In the genomic region with DNA sequence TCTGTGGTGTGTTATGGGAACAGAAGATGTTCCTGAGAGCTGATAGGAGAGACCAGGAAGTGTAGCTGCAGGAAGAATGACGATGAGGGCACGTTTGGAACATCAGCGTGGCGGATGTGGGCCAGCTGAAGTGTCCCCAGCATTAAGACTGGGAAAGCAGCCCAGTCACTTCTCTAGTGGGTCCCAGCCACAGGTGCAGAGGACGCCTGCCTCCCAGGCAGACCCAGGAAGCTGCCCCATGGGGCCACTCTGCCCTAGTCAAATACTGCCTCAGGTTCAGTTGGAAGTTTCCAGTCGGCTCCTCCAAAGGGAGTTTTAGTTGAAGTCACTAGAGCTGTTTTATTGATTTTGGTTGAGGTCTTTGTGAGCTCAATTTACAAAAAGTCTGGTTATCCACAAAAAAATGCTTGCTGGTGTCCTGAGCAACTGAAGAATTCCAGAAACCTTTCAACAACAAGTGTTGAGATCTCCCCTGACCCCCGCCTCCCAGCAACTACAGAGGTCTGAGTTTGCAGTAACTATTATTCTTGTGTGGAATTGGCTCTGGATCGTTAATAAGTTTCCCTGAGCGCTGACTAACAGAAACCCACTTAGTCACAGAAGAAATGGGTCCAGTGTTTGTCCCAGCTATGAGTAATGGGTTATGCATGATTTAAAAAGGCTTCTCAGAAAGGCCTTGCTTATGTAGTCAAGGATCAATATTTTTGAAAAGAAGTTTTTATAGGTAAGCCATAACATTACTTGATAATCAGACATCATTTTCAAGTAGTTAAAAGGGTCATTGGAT, we compare ENCODE assay signal across 8 cellular contexts.
DNase-seq lines count a peak whose midpoint lies in the region; ATAC-seq and TF ChIP-seq lines count a peak whose summit lies in the region.

No MANE protein-coding gene starts in this region.

- no peak for TF ChIP-seq RAD21 in SK-N-SH (IDR thresholded peaks at IDR 0.05; ENCODE audit: low read length)

- ATAC-seq in sciatic nerve, result peak; percentile 24
- no peak for ATAC-seq in HG02981 (IDR thresholded peaks at IDR 0.05; ENCODE audit: unreplicated experiment)
- ATAC-seq in activated T-cell treated with anti-CD3 and anti-CD28 coated beads, Interleukin-2, amount 50 U/mL, for 4 hours, result no peak
- no peak for ATAC-seq in HG02678 (IDR thresholded peaks at IDR 0.05; ENCODE audit: unreplicated experiment)

- no peak overlapping the region for H3K4me3 ChIP-seq in SK-N-SH (ENCODE audit: low read depth in 2 of 2, low read length in 1 of 2)

- H3K36me3 Mint-ChIP-seq in activated T-cell treated with anti-CD3 and anti-CD28 coated beads, Interleukin-2, amount 50 U/mL, for 4 hours (ENCODE audit: insufficient read depth), result peaks cover 15% of the 10 kb centered on the region

- WGBS in SK-N-SH (ENCODE audit: low lambda C conversion rate), result 44% methylated on average over 9 of the region's 9 CpGs

- peaks cover 43 to 53% of the 10 kb centered on the region in 2 experiments for H3K4me1 ChIP-seq in SK-N-SH (ENCODE audit: control insufficient read depth in 1 of 2, insufficient read depth in 2 of 2, low read depth in 1 of 2, low read length in 1 of 2)

- H2AFZ ChIP-seq in SK-N-SH (ENCODE audit: low read depth), result no peak overlapping the region

- H3K36me3 ChIP-seq in SK-N-SH (replicated peaks in 1 of 2; ENCODE audit: control insufficient read depth in 1 of 2, insufficient read depth in 2 of 2, low read length in 1 of 2), result peaks cover 42 to 68% of the 10 kb centered on the region in 2 experiments

- no peaks in the 10 kb centered on the region for H3K9me2 ChIP-seq in SK-N-SH

- no peaks in the 10 kb centered on the region for H3K9me3 Mint-ChIP-seq in activated T-cell treated with anti-CD3 and anti-CD28 coated beads, Interleukin-2, amount 50 U/mL, for 4 hours

- CTCF ChIA-PET in SK-N-SH (lab: Yijun Ruan, JAX), result interaction anchor here (0.7 to 3.5 kb wide), 9 partner anchors 10 to 342 kb away, joined by 3 to 17 read pairs (median 5); no protein-coding TSS in a partner anchor

- H4K20me1 ChIP-seq in SK-N-SH (ENCODE audit: insufficient read depth), result no peaks in the 10 kb centered on the region

- peak in 1 of 2 experiments; percentile 81; a peak in 1 of 4 replicates for TF ChIP-seq EP300 in SK-N-SH (IDR thresholded peaks at IDR 0.05; ENCODE audit: borderline replicate concordance in 1 of 2, low read depth in 1 of 2, low read length in 1 of 2)

- intact Hi-C loops in sciatic nerve (cut with DNase I), result no loop called here
- intact Hi-C loops in posterior cingulate gyrus (cut with DNase I), result no loop called here

- H3K27me3 Mint-ChIP-seq in activated T-cell treated with anti-CD3 and anti-CD28 coated beads, Interleukin-2, amount 50 U/mL, for 4 hours (ENCODE audit: low read depth), result no peaks in the 10 kb centered on the region

- no peaks in the 10 kb centered on the region for H3K27me3 ChIP-seq in SK-N-SH (ENCODE audit: insufficient read depth)

- no peaks in the 10 kb centered on the region for H3K9me3 ChIP-seq in SK-N-SH

- H3F3A ChIP-seq in SK-N-SH (replicated peaks; ENCODE audit: insufficient read depth), result peaks cover 39% of the 10 kb centered on the region

- no peak for TF ChIP-seq CTCF in SK-N-SH (IDR thresholded peaks at IDR 0.05)

- H3K9ac ChIP-seq in SK-N-SH, result peak overlapping the region; percentile 53

- peak overlapping the region; percentile 87 to 94 for H3K27ac ChIP-seq in SK-N-SH (ENCODE audit: low read depth in 2 of 2, low read length in 1 of 2)

- DNase-seq in DMS53 treated with DMSO at 0.1 percent for 48 hours (lab: John Stamatoyannopoulos, UW; ENCODE audit: unreplicated experiment), result peak; percentile 76
- no peak for DNase-seq in SK-N-SH
- peak; percentile 87 for DNase-seq in glomerular visceral epithelial cell (ENCODE audit: extremely low spot score)
- DNase-seq in sciatic nerve (ENCODE audit: low spot score), result no peak
- DNase-seq in posterior cingulate gyrus, result no peak
- DNase-seq in activated T-cell treated with anti-CD3 and anti-CD28 coated beads, Interleukin-2, amount 50 U/mL, for 4 hours, result no peak

- no peaks in the 10 kb centered on the region for H3K4me1 Mint-ChIP-seq in activated T-cell treated with anti-CD3 and anti-CD28 coated beads, Interleukin-2, amount 50 U/mL, for 4 hours (ENCODE audit: low read depth)

- POLR2A ChIA-PET in SK-N-SH (lab: Yijun Ruan, JAX), result no interaction called here

- H3K79me2 ChIP-seq in SK-N-SH (ENCODE audit: insufficient read depth), result peaks cover 93% of the 10 kb centered on the region

- H3K4me3 Mint-ChIP-seq in activated T-cell treated with anti-CD3 and anti-CD28 coated beads, Interleukin-2, amount 50 U/mL, for 4 hours, result no peak overlapping the region

- peak overlapping the region; percentile 65 for H3K4me2 ChIP-seq in SK-N-SH

TF ChIP-seq in SK-N-SH, 30 proteins besides CTCF, POLR2A, EP300 and RAD21:
- peak; percentile 81 for TF ChIP-seq PBX3 (IDR thresholded peaks at IDR 0.05)
- TF ChIP-seq IRF3 (IDR thresholded peaks at IDR 0.05; ENCODE audit: low read depth, low read length), result no peak
- TF ChIP-seq TAF1 (IDR thresholded peaks at IDR 0.05; ENCODE audit: borderline replicate concordance, low read depth, low read length), result no peak
- TF ChIP-seq USF2 (IDR thresholded peaks at IDR 0.05; ENCODE audit: borderline replicate concordance, low read depth, low read length), result no peak
- peak; percentile 57; the same call in 1 of the 2 replicates for TF ChIP-seq TEAD4 (IDR thresholded peaks at IDR 0.05; ENCODE audit: borderline replicate concordance, insufficient read depth)
- no peak; the same call in 1 of the 2 replicates for TF ChIP-seq POLR2AphosphoS5 (IDR thresholded peaks at IDR 0.05; ENCODE audit: low read depth, low read length)
- TF ChIP-seq, protein P1, sequence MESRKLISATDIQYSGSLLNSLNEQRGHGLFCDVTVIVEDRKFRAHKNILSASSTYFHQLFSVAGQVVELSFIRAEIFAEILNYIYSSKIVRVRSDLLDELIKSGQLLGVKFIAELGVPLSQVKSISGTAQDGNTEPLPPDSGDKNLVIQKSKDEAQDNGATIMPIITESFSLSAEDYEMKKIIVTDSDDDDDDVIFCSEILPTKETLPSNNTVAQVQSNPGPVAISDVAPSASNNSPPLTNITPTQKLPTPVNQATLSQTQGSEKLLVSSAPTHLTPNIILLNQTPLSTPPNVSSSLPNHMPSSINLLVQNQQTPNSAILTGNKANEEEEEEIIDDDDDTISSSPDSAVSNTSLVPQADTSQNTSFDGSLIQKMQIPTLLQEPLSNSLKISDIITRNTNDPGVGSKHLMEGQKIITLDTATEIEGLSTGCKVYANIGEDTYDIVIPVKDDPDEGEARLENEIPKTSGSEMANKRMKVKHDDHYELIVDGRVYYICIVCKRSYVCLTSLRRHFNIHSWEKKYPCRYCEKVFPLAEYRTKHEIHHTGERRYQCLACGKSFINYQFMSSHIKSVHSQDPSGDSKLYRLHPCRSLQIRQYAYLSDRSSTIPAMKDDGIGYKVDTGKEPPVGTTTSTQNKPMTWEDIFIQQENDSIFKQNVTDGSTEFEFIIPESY (IDR thresholded peaks at IDR 0.05; ENCODE audit: borderline replicate concordance, low read depth), result peak; percentile 17; the same call in 1 of the 2 replicates
- no peak for TF ChIP-seq CHD2 (IDR thresholded peaks at IDR 0.05; ENCODE audit: low read length, partially characterized antibody)
- TF ChIP-seq FOSL2 (IDR thresholded peaks at IDR 0.05; ENCODE audit: borderline replicate concordance, low read depth), result peak; percentile 79; the same call in 1 of the 2 replicates
- TF ChIP-seq NFIC (IDR thresholded peaks at IDR 0.05; ENCODE audit: borderline replicate concordance), result peak; percentile 72; the same call in 1 of the 2 replicates
- TF ChIP-seq FOXM1 (IDR thresholded peaks at IDR 0.05; ENCODE audit: low read depth), result peak; percentile 34; the same call in 1 of the 2 replicates
- peak; percentile 89 for TF ChIP-seq TCF12 (IDR thresholded peaks at IDR 0.05)
- TF ChIP-seq EZH2phosphoT487 (IDR thresholded peaks at IDR 0.05; ENCODE audit: borderline replicate concordance, low read depth), result no peak
- peak; percentile 75 for TF ChIP-seq JUND (IDR thresholded peaks at IDR 0.05)
- TF ChIP-seq RXRA (IDR thresholded peaks at IDR 0.05; ENCODE audit: borderline replicate concordance, low read depth), result peak; percentile 76; the same call in 1 of the 2 replicates
- TF ChIP-seq NRF1 (IDR thresholded peaks at IDR 0.05; ENCODE audit: low read depth, low read length), result no peak

Comparison
In these comparisons a context has a peak if more than half of its experiments do, and no peak if none do; other contexts are left out.
1. DNase-seq: peak in DMS53 treated with DMSO at 0.1 percent for 48 hours (single experiment) and glomerular visceral epithelial cell (single experiment); none in SK-N-SH (single experiment), sciatic nerve (single experiment), posterior cingulate gyrus (0 of 10) and activated T-cell treated with anti-CD3 and anti-CD28 coated beads, Interleukin-2, amount 50 U/mL, for 4 hours (single experiment).